8 cellular contexts compared by ENCODE assay signal in the genomic region with DNA sequence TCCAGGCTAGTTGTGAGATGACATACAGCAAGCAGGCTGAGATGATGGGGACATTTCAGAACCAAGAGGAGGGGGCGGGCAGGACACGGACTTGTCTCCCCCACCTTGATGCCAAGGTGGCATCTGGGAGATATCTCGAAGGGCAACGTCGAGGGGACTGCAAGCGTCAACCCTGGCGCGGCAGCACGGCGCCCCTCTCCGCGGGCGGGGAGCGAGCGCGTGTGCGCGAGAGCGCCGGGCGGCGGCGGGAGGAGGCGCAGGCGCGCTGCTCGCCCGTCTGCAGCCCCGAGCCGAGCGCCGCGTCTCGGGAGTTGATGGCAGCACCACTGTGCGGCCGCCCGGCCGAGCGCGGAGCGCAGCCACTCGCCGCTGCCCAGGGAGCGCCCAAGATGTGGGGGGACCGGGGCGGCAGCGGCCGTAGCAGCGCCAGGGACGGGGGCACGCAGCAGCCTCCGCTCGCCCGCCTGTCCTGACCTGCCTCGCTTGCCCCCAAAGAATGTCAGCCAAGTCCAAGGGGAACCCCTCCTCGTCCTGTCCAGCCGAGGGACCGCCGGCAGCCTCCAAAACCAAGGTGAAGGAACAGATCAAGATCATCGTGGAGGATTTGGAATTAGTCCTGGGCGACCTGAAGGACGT. TPM values are rescaled to one million over a fixed set of nuclear protein-coding genes. Genes with fewer than 3 reads are reported as not detected.
DNase-seq lines count a peak whose midpoint lies in the region; ATAC-seq and TF ChIP-seq lines count a peak whose summit lies in the region.

A gene (plus strand): TSS at position 310 of the 636 bp plus-strand sequence.

- no peak for TF ChIP-seq CTCF in endothelial cell (IDR thresholded peaks at IDR 0.05; ENCODE audit: unreplicated experiment)

- ATAC-seq in GM19455 (IDR thresholded peaks at IDR 0.05; ENCODE audit: unreplicated experiment) (peak; percentile 55), HG03457 (IDR thresholded peaks at IDR 0.05; ENCODE audit: unreplicated experiment) (peak; percentile 61), memory B cell (ENCODE audit: low read depth) (peak; percentile 84)

- DNase-seq in DMS53 treated with DMSO at 0.1 percent for 48 hours (lab: John Stamatoyannopoulos, UW; ENCODE audit: unreplicated experiment) (peak; percentile 36), SKM-1 treated with dmso at 0.1 percent for 144 hours (lab: John Stamatoyannopoulos, UW; ENCODE audit: unreplicated experiment) (peak; percentile 10), endothelial cell (ENCODE audit: low spot score) (peak; percentile 66), memory B cell (ENCODE audit: low spot score in 2 of 2) (peak; percentile 21 to 49)
- no peak for DNase-seq in central memory CD4-positive, alpha-beta T cell

- H3K27ac Mint-ChIP-seq in endothelial cell (ENCODE audit: unreplicated experiment) (no peak within 1 kb of the TSS), memory B cell (peak within 1 kb of the TSS; percentile 78)

- H3K4me3 Mint-ChIP-seq in endothelial cell (ENCODE audit: unreplicated experiment) (peak within 1 kb of the TSS; percentile 90), memory B cell (peak within 1 kb of the TSS; percentile 90)

- H3K27ac ChIP-seq in temporal lobe (ENCODE audit: low read depth, low read length), result peak within 1 kb of the TSS; percentile 36

- peaks cover 11% of the 10 kb centered on the region for H3K27me3 Mint-ChIP-seq in endothelial cell (ENCODE audit: unreplicated experiment)
- peaks cover 2% of the 10 kb centered on the region for H3K27me3 Mint-ChIP-seq in memory B cell

- H3K4me1 Mint-ChIP-seq in endothelial cell (ENCODE audit: unreplicated experiment) (peaks cover 5% of the 10 kb centered on the region), memory B cell (peaks cover 22% of the 10 kb centered on the region)

- no peaks in the 10 kb centered on the region for H3K9me3 Mint-ChIP-seq in endothelial cell (ENCODE audit: unreplicated experiment)
- H3K9me3 Mint-ChIP-seq in memory B cell, result no peaks in the 10 kb centered on the region

- H3K36me3 Mint-ChIP-seq in endothelial cell (ENCODE audit: low read depth, unreplicated experiment) (peaks cover 3% of the 10 kb centered on the region), memory B cell (no peaks in the 10 kb centered on the region)

RNA-seq across cellular contexts. Expression of the gene that starts here (rescaled TPM):
- total RNA-seq in endothelial cell (ENCODE audit: unreplicated experiment), result not detected
- 1.2 TPM for total RNA-seq in temporal lobe

Comparison
In these comparisons a context has a peak if more than half of its experiments do, and no peak if none do; other contexts are left out.
1. Peak in DNase-seq in endothelial cell; RNA of the gene not detected or under 1 TPM.